In the genomic region with DNA sequence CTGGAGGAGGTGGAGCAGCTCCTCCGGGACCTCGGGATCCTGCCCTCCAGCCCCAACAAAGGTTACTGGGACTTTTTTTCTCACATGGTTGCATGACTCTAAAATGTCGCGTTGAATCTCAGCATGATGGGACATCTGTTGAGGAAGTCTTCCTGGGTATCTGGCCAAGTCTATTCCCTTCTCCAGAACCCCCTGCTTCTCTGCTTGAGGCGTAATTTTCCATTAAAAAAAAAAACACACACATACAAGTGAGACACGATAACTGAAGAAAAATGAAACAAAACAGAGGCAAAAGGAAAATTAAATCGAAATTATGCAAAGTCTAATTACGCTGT, we compare ENCODE assay signal across 22 cellular contexts.
DNase-seq lines count a peak whose midpoint lies in the region; ATAC-seq and TF ChIP-seq lines count a peak whose summit lies in the region.
"Had no signal": no experiment of that assay in that cellular context is flagged by ENCODE, and none has a peak within 500 bp of the region (broad histone marks: within the 10 kb centered on the region; RNA-seq: fewer than 3 reads in every experiment).

No MANE protein-coding gene starts in this region.

- H3K9me3 Mint-ChIP-seq in immature natural killer cell (no peaks in the 10 kb centered on the region), osteocyte (ENCODE audit: unreplicated experiment) (no peaks in the 10 kb centered on the region)
- H3K9me3 Mint-ChIP-seq: activated B cell treated with CpG ODN at 0.5 μM for 24 hours; activated T-cell treated with anti-CD3 and anti-CD28 coated beads, Interleukin-2, amount 50 U/mL, for 24 hours; neural crest cell had no signal

- H3K9me3 ChIP-seq in Karpas-422 (ENCODE audit: low read length) (no peaks in the 10 kb centered on the region), body of pancreas (no peaks in the 10 kb centered on the region), left ventricle myocardium inferior (replicated peaks) (no peaks in the 10 kb centered on the region), thoracic aorta (no peaks in the 10 kb centered on the region)
- H3K9me3 ChIP-seq: left lung, SJCRH30 had no signal

- DNase-seq in Karpas-422, result peak; percentile 5
- DNase-seq in body of pancreas, result no peak
- DNase-seq in left ventricle myocardium inferior, result no peak
- no peak for DNase-seq in thoracic aorta (ENCODE audit: low spot score)
- no peak for DNase-seq in immature natural killer cell
- no peak for DNase-seq in NOMO-1 (lab: John Stamatoyannopoulos, UW; ENCODE audit: unreplicated experiment in 2 of 2)
- DNase-seq in osteocyte (ENCODE audit: extremely low spot score, unreplicated experiment), result no peak
- DNase-seq: activated B cell treated with CpG ODN at 0.5 μM for 24 hours; activated CD4-positive, alpha-beta T cell treated with anti-CD3 and anti-CD28 coated beads, Interleukin-2, amount 50 U/mL, for 1 hour; activated gamma-delta T cell treated with Interleukin-2 at 50 U/mL for 16 hours; activated T-cell treated with anti-CD3 and anti-CD28 coated beads, Interleukin-2, amount 50 U/mL, for 24 hours; Calu3; DMS79; mesendoderm; NCI-H1436 treated with DMSO at 0.1 percent for 48 hours; NCI-H226; NCI-H526 treated with DMSO at 0.1 percent for 48 hours; stimulated activated CD4-positive, alpha-beta T cell treated with anti-CD3 and anti-CD28 coated beads, Interleukin-4, amount 100 ng/mL, for 1 hour had no signal

- H3K9ac ChIP-seq in Karpas-422 (ENCODE audit: low read length), result no peak overlapping the region

- no peaks in the 10 kb centered on the region for H3K36me3 Mint-ChIP-seq in immature natural killer cell
- H3K36me3 Mint-ChIP-seq in osteocyte (ENCODE audit: unreplicated experiment), result no peaks in the 10 kb centered on the region

- ATAC-seq in body of pancreas, result no peak
- ATAC-seq in thoracic aorta (ENCODE audit: insufficient number of reproducible peaks, low FRiP score, low read depth), result no peak
- ATAC-seq: Panc1 had no signal

- H3K9me2 ChIP-seq in Karpas-422 (replicated peaks; ENCODE audit: insufficient read depth, low read length), result no peaks in the 10 kb centered on the region

- H3K4me2 ChIP-seq in Karpas-422 (ENCODE audit: low read depth, low read length, poor library complexity, severe bottlenecking), result no peak overlapping the region

- H3K79me2 ChIP-seq in Karpas-422 (ENCODE audit: low read length), result no peaks in the 10 kb centered on the region

- no peaks in the 10 kb centered on the region for H4K20me1 ChIP-seq in Karpas-422 (ENCODE audit: insufficient read depth, low read depth, low read length)

- no peak for TF ChIP-seq POLR2A in body of pancreas (IDR thresholded peaks at IDR 0.05)

- H3K4me3 ChIP-seq in Karpas-422 (ENCODE audit: low read length), result no peak overlapping the region
- no peak overlapping the region for H3K4me3 ChIP-seq in body of pancreas
- H3K4me3 ChIP-seq in left ventricle myocardium inferior, result peak overlapping the region; percentile 38
- H3K4me3 ChIP-seq in thoracic aorta, result peak overlapping the region; percentile 45
- H3K4me3 ChIP-seq: left lung had no signal

- H3K27ac ChIP-seq in Karpas-422 (ENCODE audit: low read length), result no peak overlapping the region
- peak overlapping the region; percentile 37 to 84 (median 82) for H3K27ac ChIP-seq in body of pancreas
- H3K27ac ChIP-seq in left ventricle myocardium inferior (replicated peaks), result peak overlapping the region; percentile 80
- H3K27ac ChIP-seq in thoracic aorta, result no peak overlapping the region

- H3K4me3 Mint-ChIP-seq in immature natural killer cell, result no peak overlapping the region
- H3K4me3 Mint-ChIP-seq in osteocyte (ENCODE audit: unreplicated experiment), result no peak overlapping the region
- H3K4me3 Mint-ChIP-seq: activated B cell treated with CpG ODN at 0.5 μM for 24 hours; activated T-cell treated with anti-CD3 and anti-CD28 coated beads, Interleukin-2, amount 50 U/mL, for 24 hours; neural crest cell had no signal

- peaks cover 0 to 4% (median 3%) of the 10 kb centered on the region in 3 donors for H3K27me3 Mint-ChIP-seq in immature natural killer cell (ENCODE audit: low read depth in 3 of 3)
- H3K27me3 Mint-ChIP-seq in osteocyte (ENCODE audit: unreplicated experiment), result no peaks in the 10 kb centered on the region

- H3K27me3 ChIP-seq in Karpas-422 (ENCODE audit: low read length) (no peaks in the 10 kb centered on the region), body of pancreas (no peaks in the 10 kb centered on the region), left ventricle myocardium inferior (ENCODE audit: low read depth) (peaks cover 7% of the 10 kb centered on the region), thoracic aorta (replicated peaks; ENCODE audit: insufficient read depth) (no peaks in the 10 kb centered on the region)
- H3K27me3 ChIP-seq: SJCRH30 had no signal

- H3K4me1 ChIP-seq in Karpas-422 (ENCODE audit: low read length) (no peaks in the 10 kb centered on the region), body of pancreas (peaks cover 22% of the 10 kb centered on the region), left ventricle myocardium inferior (peaks cover 23% of the 10 kb centered on the region), thoracic aorta (ENCODE audit: control insufficient read depth in 1 of 2, low read depth in 2 of 2) (peaks cover 11 to 17% of the 10 kb centered on the region in 2 donors)

- H3K27ac Mint-ChIP-seq in immature natural killer cell, result no peak overlapping the region
- no peak overlapping the region for H3K27ac Mint-ChIP-seq in osteocyte (ENCODE audit: unreplicated experiment)
- H3K27ac Mint-ChIP-seq: activated B cell treated with CpG ODN at 0.5 μM for 24 hours; activated T-cell treated with anti-CD3 and anti-CD28 coated beads, Interleukin-2, amount 50 U/mL, for 24 hours had no signal

- peaks cover 13 to 32% of the 10 kb centered on the region in 2 donors for H3K4me1 Mint-ChIP-seq in immature natural killer cell
- H3K4me1 Mint-ChIP-seq in osteocyte (ENCODE audit: unreplicated experiment), result peaks cover 42% of the 10 kb centered on the region
- H3K4me1 Mint-ChIP-seq: activated B cell treated with CpG ODN at 0.5 μM for 24 hours had no signal

- intact Hi-C loops in body of pancreas (cut with DNase I), result no loop called here
- intact Hi-C loops in left ventricle myocardium inferior (cut with micrococcal nuclease), result loop anchor here (5.0 kb wide), 1 partner anchor 103 kb away; no protein-coding TSS in a partner anchor

- 41 to 48% methylated on average over 8 of the region's 8 CpGs for WGBS in body of pancreas, 2 donors

- H3K36me3 ChIP-seq in Karpas-422 (ENCODE audit: insufficient read depth, low read length) (no peaks in the 10 kb centered on the region), body of pancreas (replicated peaks in 1 of 2; ENCODE audit: insufficient read depth in 1 of 2, low read depth in 2 of 2) (no peaks in the 10 kb centered on the region), left ventricle myocardium inferior (no peaks in the 10 kb centered on the region), thoracic aorta (no peaks in the 10 kb centered on the region)
- H3K36me3 ChIP-seq: left lung, SJCRH30 had no signal

- no peak overlapping the region for H2AFZ ChIP-seq in Karpas-422 (ENCODE audit: low read length)

- TF ChIP-seq CTCF in body of pancreas (IDR thresholded peaks at IDR 0.05) (no peak), left ventricle myocardium inferior (IDR thresholded peaks at IDR 0.05; ENCODE audit: borderline replicate concordance) (no peak), thoracic aorta (IDR thresholded peaks at IDR 0.05) (no peak), osteocyte (IDR thresholded peaks at IDR 0.05) (no peak)

Comparison
In these comparisons a context has a peak if more than half of its experiments do, and no peak if none do; other contexts are left out.
1. H3K27ac ChIP-seq: peak in body of pancreas (4 of 4) and left ventricle myocardium inferior (single experiment); none in Karpas-422 (single experiment) and thoracic aorta (0 of 2).
2. H3K4me3 ChIP-seq: peak in left ventricle myocardium inferior (single experiment) and thoracic aorta (single experiment); none in Karpas-422 (single experiment) and body of pancreas (0 of 2).